Comparison of ENCODE assay signal across 8 cellular contexts in genomic region chr6:105135907-105136432, GRCh38. TPM values are rescaled to one million over a fixed set of nuclear protein-coding genes. Genes with fewer than 3 reads are reported as not detected.
A peak's percentile ranks its signal among the peaks of the same experiment; 100 is the strongest.
DNase-seq lines count a peak whose midpoint lies in the region; ATAC-seq and TF ChIP-seq lines count a peak whose summit lies in the region.

No MANE protein-coding gene starts in this region.

- no peak overlapping the region for H3K27ac Mint-ChIP-seq in CD4-positive, alpha-beta memory T cell
- no peak overlapping the region for H3K27ac Mint-ChIP-seq in IgD-negative memory B cell
- no peak overlapping the region for H3K27ac Mint-ChIP-seq in dendritic cell treated with granulocyte-macrophage colony-stimulating factor and Interleukin-4, amounts not matched to agents 40 ng/mL and 50 ng/mL, for 4 days

- no peak for DNase-seq in CD4-positive, alpha-beta memory T cell
- DNase-seq in myocyte (ENCODE audit: low read depth) (peak; percentile 53), HEK293T (ENCODE audit: extremely low spot score) (no peak), GDM1 (lab: John Stamatoyannopoulos, UW) (no peak)
- DNase-seq in activated naive CD4-positive, alpha-beta T cell treated with Interleukin-2 at 50 U/mL for 16 hours, result no peak

- intact Hi-C loops in CD4-positive, alpha-beta memory T cell (cut with micrococcal nuclease), result no loop called here
- intact Hi-C loops in dendritic cell treated with granulocyte-macrophage colony-stimulating factor and Interleukin-4, amounts not matched to agents 40 ng/mL and 50 ng/mL, for 4 days (cut with micrococcal nuclease), result no loop called here

- ATAC-seq in GM21825 (IDR thresholded peaks at IDR 0.05; ENCODE audit: unreplicated experiment), result no peak

- H3K4me3 ChIP-seq in CD4-positive, alpha-beta memory T cell (ENCODE audit: low read length in 2 of 2), result no peak overlapping the region

- peaks cover 18% of the 10 kb centered on the region for H3K27me3 ChIP-seq in CD4-positive, alpha-beta memory T cell (ENCODE audit: insufficient read depth, low read length)

- H3K9me3 Mint-ChIP-seq in CD4-positive, alpha-beta memory T cell, result peaks cover 0 to 2% (median 0%) of the 10 kb centered on the region in 8 donors
- no peaks in the 10 kb centered on the region for H3K9me3 Mint-ChIP-seq in IgD-negative memory B cell
- no peaks in the 10 kb centered on the region for H3K9me3 Mint-ChIP-seq in dendritic cell treated with granulocyte-macrophage colony-stimulating factor and Interleukin-4, amounts not matched to agents 40 ng/mL and 50 ng/mL, for 4 days

- peaks cover 14% of the 10 kb centered on the region for H3K4me1 ChIP-seq in CD4-positive, alpha-beta memory T cell (ENCODE audit: insufficient read depth, low read length)

- H3K27ac ChIP-seq in CD4-positive, alpha-beta memory T cell (ENCODE audit: low read depth, low read length), result no peak overlapping the region

- H3K4me3 Mint-ChIP-seq in CD4-positive, alpha-beta memory T cell, result peak overlapping the region; percentile 51 to 69 (median 64)
- peak overlapping the region; percentile 60 to 78 (median 70) for H3K4me3 Mint-ChIP-seq in IgD-negative memory B cell
- H3K4me3 Mint-ChIP-seq in dendritic cell treated with granulocyte-macrophage colony-stimulating factor and Interleukin-4, amounts not matched to agents 40 ng/mL and 50 ng/mL, for 4 days, result peak overlapping the region; percentile 66

- H3K27me3 Mint-ChIP-seq in CD4-positive, alpha-beta memory T cell, result peaks cover 23 to 47% of the 10 kb centered on the region in 2 donors
- peaks cover 29% of the 10 kb centered on the region for H3K27me3 Mint-ChIP-seq in IgD-negative memory B cell
- peaks cover 61% of the 10 kb centered on the region for H3K27me3 Mint-ChIP-seq in dendritic cell treated with granulocyte-macrophage colony-stimulating factor and Interleukin-4, amounts not matched to agents 40 ng/mL and 50 ng/mL, for 4 days

- peaks cover 3 to 14% (median 10%) of the 10 kb centered on the region in 4 donors for H3K4me1 Mint-ChIP-seq in CD4-positive, alpha-beta memory T cell
- peaks cover 5 to 15% (median 9%) of the 10 kb centered on the region in 3 donors for H3K4me1 Mint-ChIP-seq in IgD-negative memory B cell
- peaks cover 5% of the 10 kb centered on the region for H3K4me1 Mint-ChIP-seq in dendritic cell treated with granulocyte-macrophage colony-stimulating factor and Interleukin-4, amounts not matched to agents 40 ng/mL and 50 ng/mL, for 4 days (ENCODE audit: low read depth)

- H3K36me3 Mint-ChIP-seq in CD4-positive, alpha-beta memory T cell, result peaks cover 0 to 2% of the 10 kb centered on the region in 2 donors
- H3K36me3 Mint-ChIP-seq in IgD-negative memory B cell, result peaks cover 3% of the 10 kb centered on the region
- H3K36me3 Mint-ChIP-seq in dendritic cell treated with granulocyte-macrophage colony-stimulating factor and Interleukin-4, amounts not matched to agents 40 ng/mL and 50 ng/mL, for 4 days (ENCODE audit: low read depth), result no peaks in the 10 kb centered on the region

- H3K36me3 ChIP-seq in CD4-positive, alpha-beta memory T cell (ENCODE audit: insufficient read depth, low read length), result no peaks in the 10 kb centered on the region

- POLR2A ChIA-PET in CD4-positive, alpha-beta memory T cell (lab: Charles Lee; ENCODE audit: partially characterized antibody), result no interaction called here
- POLR2A ChIA-PET in HEK293T (lab: Yijun Ruan, JAX), result interaction anchor here (1.0 kb wide), 1 partner anchor 26 kb away, joined by 3 read pairs; no protein-coding TSS in a partner anchor

- H3K9me3 ChIP-seq in CD4-positive, alpha-beta memory T cell (ENCODE audit: control insufficient read depth in 1 of 2, low read length in 2 of 2), result no peaks in the 10 kb centered on the region

- CTCF ChIA-PET in CD4-positive, alpha-beta memory T cell (lab: Charles Lee; ENCODE audit: partially characterized antibody), result no interaction called here
- CTCF ChIA-PET in HEK293T (lab: Yijun Ruan, JAX), result interaction anchor here (0.6 kb wide), 1 partner anchor 1021 kb away, joined by 3 read pairs; no protein-coding TSS in a partner anchor

TF ChIP-seq in HEK293T, 16 proteins besides CTCF, POLR2A, EP300 and RAD21:
- TF ChIP-seq SP1 (IDR thresholded peaks at IDR 0.05) (no peak), TARDBP (IDR thresholded peaks at IDR 0.05) (no peak), ARNT (IDR thresholded peaks at IDR 0.05) (no peak), BHLHE40 (IDR thresholded peaks at IDR 0.05; ENCODE audit: borderline replicate concordance) (no peak), CTBP1 (IDR thresholded peaks at IDR 0.05; ENCODE audit: borderline replicate concordance) (no peak), FOXA1 (IDR thresholded peaks at IDR 0.05) (no peak), FOXM1 (IDR thresholded peaks at IDR 0.05; ENCODE audit: borderline replicate concordance) (no peak), ZNF384 (IDR thresholded peaks at IDR 0.05) (no peak), ELF4 (IDR thresholded peaks at IDR 0.05) (no peak), HDGF (IDR thresholded peaks at IDR 0.05; ENCODE audit: borderline replicate concordance) (no peak), LEF1 (IDR thresholded peaks at IDR 0.05; ENCODE audit: borderline replicate concordance) (no peak), L3MBTL2 (conservative IDR thresholded peaks at IDR 0.05) (no peak), SUZ12 (IDR thresholded peaks at IDR 0.05) (no peak), PKNOX1 (IDR thresholded peaks at IDR 0.05) (no peak), NFRKB (IDR thresholded peaks at IDR 0.05) (no peak)
TF ChIP-seq in HEK293T: peak in this region for 0.

RNA-seq across cellular contexts. Expression of gene POPDC3, which starts 43.8 kb away (rescaled TPM):
- not detected for total RNA-seq in CD4-positive, alpha-beta memory T cell
- not detected for polyA plus RNA-seq in CD4-positive, alpha-beta memory T cell
- not detected for polyA plus RNA-seq in IgD-negative memory B cell
- total RNA-seq in myocyte, result 98.0 and 129 TPM in 2 replicates
- 27.8 TPM for polyA plus RNA-seq in myocyte (2012)

Comparison
In these comparisons a context has a peak if more than half of its experiments do, and no peak if none do; other contexts are left out.
1. RNA of gene POPDC3, which starts 43.8 kb away (total RNA-seq): 98.0 to 129 TPM in myocyte; not detected in CD4-positive, alpha-beta memory T cell; every median in the first group is over 10 times any median in the second.
2. Peak in every context shown above with its lines, with median percentiles within 50 percentile points of each other: H3K4me3 Mint-ChIP-seq.